In the genomic region with DNA sequence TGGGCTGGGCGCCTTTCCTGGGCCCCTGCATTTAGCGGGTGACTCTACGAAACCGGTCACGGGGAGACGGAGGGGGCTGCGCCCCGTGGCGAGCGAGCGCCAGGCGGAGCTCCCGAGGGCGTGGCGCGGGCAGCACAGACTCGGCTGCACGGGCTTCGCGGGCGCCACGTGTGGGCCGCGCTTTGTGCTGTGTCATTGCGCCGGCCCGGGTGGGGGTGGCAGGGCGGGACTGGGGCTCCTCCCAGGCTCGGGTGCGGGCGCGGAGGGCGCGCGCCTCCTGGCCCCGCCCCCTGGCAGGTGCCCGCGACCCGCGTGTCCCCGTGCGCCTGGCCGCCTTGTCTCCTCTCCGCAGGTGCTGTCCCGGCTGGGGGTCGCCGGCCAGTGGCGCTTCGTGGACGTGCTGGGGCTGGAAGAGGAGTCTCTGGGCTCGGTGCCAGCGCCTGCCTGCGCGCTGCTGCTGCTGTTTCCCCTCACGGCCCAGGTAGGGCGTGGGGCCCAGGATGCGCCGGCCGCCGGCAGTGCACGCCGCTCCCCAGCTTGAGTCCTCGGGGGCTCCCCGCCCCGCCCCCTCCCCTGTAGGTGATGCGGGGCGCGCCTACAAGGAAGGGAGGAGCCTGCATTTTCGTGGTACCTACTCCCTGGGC, we compare ENCODE assay signal across 9 cellular contexts. TPM values are rescaled to one million over a fixed set of nuclear protein-coding genes. Genes with fewer than 3 reads are reported as not detected.
DNase-seq lines count a peak whose midpoint lies in the region; ATAC-seq and TF ChIP-seq lines count a peak whose summit lies in the region.
"Had no signal": no experiment of that assay in that cellular context is flagged by ENCODE, and none has a peak within 500 bp of the region (broad histone marks: within the 10 kb centered on the region; RNA-seq: fewer than 3 reads in every experiment).

No MANE protein-coding gene starts in this region.

- WGBS in adrenal gland, 4 donors: 0 to 4% (median 2%) methylated on average over 2 to 68 of the region's 69 CpGs

- DNase-seq in NCI-H187 (lab: John Stamatoyannopoulos, UW): peak; percentile 77 to 78
- DNase-seq in NCI-H187 treated with DMSO at 0.1 percent for 48 hours (lab: John Stamatoyannopoulos, UW): no peak
- peak; percentile 80 for DNase-seq in NCI-H2227 (lab: John Stamatoyannopoulos, UW; ENCODE audit: unreplicated experiment)
- DNase-seq in adrenal gland: peak in 6 of 7 donors; percentile 36 to 76 (median 55)
- peak; percentile 22 for DNase-seq in left ventricle myocardium inferior
- DNase-seq in posterior vena cava (ENCODE audit: low spot score): peak; percentile 84

- no peak for TF ChIP-seq POLR2A in adrenal gland (IDR thresholded peaks at IDR 0.05)

- peak overlapping the region in 1 of 5 donors; percentile 40 for H3K27ac ChIP-seq in adrenal gland
- no peak overlapping the region for H3K27ac ChIP-seq in left ventricle myocardium inferior (replicated peaks)

- peaks cover 3% of the 10 kb centered on the region for H3K27me3 ChIP-seq in adrenal gland
- peaks cover 69% of the 10 kb centered on the region for H3K27me3 ChIP-seq in left ventricle myocardium inferior (ENCODE audit: low read depth)

- peak; percentile 80 for ATAC-seq in HG02759 (IDR thresholded peaks at IDR 0.05; ENCODE audit: unreplicated experiment)
- no peak for ATAC-seq in HG03139 (IDR thresholded peaks at IDR 0.05; ENCODE audit: unreplicated experiment)

- TF ChIP-seq CTCF in adrenal gland (IDR thresholded peaks at IDR 0.05) (no peak), left ventricle myocardium inferior (IDR thresholded peaks at IDR 0.05; ENCODE audit: borderline replicate concordance) (no peak)

- peaks cover 12 to 14% of the 10 kb centered on the region in 2 donors for H3K4me1 ChIP-seq in adrenal gland (replicated peaks in 1 of 2)
- peaks cover 21% of the 10 kb centered on the region for H3K4me1 ChIP-seq in left ventricle myocardium inferior

- H3K36me3 ChIP-seq in adrenal gland (replicated peaks in 1 of 2) (no peaks in the 10 kb centered on the region), left ventricle myocardium inferior (no peaks in the 10 kb centered on the region)

- intact Hi-C loops in adrenal gland (cut with DNase I): no loop called here
- intact Hi-C loops in left ventricle myocardium inferior (cut with micrococcal nuclease): no loop called here
- intact Hi-C loops in posterior vena cava (cut with DNase I): no loop called here

- H3K9me3 ChIP-seq in adrenal gland (replicated peaks in 1 of 3): no peaks in the 10 kb centered on the region
- H3K9me3 ChIP-seq in left ventricle myocardium inferior (replicated peaks): no peaks in the 10 kb centered on the region

- H3K4me3 ChIP-seq in adrenal gland (peak overlapping the region in 2 of 4 donors; percentile 18 to 69), left ventricle myocardium inferior (peak overlapping the region; percentile 70)

RNA-seq across cellular contexts. Expression of a gene that starts 0.7 kb away (rescaled TPM):
- total RNA-seq in adrenal gland (100 to 1,000 TPM in 1 of 8 donors, 10 to 100 TPM in 7; 12.1 to 509 (median 52.0) TPM), left ventricle myocardium inferior (35.2 TPM), posterior vena cava (10 to 100 TPM; 22.1 to 31.0 TPM)
- 100 to 1,000 TPM in 2 of 3 donors, 10 to 100 TPM in 1; 87.6 to 175 (median 145) TPM for polyA plus RNA-seq in adrenal gland
- total RNA-seq: CD4-positive, CD25-positive, alpha-beta regulatory T cell had no signal
- polyA plus RNA-seq: CD4-positive, CD25-positive, alpha-beta regulatory T cell had no signal

RNA-seq across cellular contexts. Expression of a gene that starts 43.0 kb away (rescaled TPM):
- total RNA-seq in adrenal gland (100 to 1,000 TPM in 2 of 8 donors, 10 to 100 TPM in 6; 29.9 to 135 (median 45.3) TPM), left ventricle myocardium inferior (23.5 TPM), posterior vena cava (10 to 100 TPM; 55.2 to 70.1 TPM)
- polyA plus RNA-seq in adrenal gland: 10 to 100 TPM; 12.4 to 19.3 (median 17.2) TPM
- total RNA-seq: CD4-positive, CD25-positive, alpha-beta regulatory T cell had no signal
- polyA plus RNA-seq: CD4-positive, CD25-positive, alpha-beta regulatory T cell had no signal
